In the genomic region with DNA sequence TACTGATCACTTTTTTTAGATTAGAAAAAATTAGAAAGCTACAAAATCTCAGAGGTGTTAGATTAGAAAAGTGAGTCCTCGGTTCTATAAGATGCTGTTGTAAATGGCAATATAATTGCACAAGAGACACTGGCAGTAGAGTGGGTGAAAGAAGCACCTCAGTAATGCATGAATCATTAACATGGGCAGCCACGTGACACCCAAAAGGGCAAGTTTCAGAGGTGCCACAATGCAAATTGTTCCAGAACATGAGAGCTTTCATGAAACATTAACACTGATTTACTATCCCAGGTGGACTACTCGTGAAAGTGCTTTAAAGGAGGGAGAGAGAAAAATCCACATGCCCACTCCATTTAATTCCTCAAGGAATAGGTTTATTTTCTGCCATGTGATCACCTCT, we compare ENCODE assay signal across 24 cellular contexts.
DNase-seq lines count a peak whose midpoint lies in the region; ATAC-seq and TF ChIP-seq lines count a peak whose summit lies in the region.
"Had no signal": no experiment of that assay in that cellular context is flagged by ENCODE, and none has a peak within 500 bp of the region (broad histone marks: within the 10 kb centered on the region; RNA-seq: fewer than 3 reads in every experiment).

No MANE protein-coding gene starts in this region.

- no TSS peak for BruUV-seq in Calu3 (replicated peaks; lab: Mats Ljungman, UMichigan)

- DNase-seq in Calu3 (peak; percentile 55), kidney tubule cell (ENCODE audit: low spot score) (peak; percentile 53), SKM-1 treated with dmso at 0.1 percent for 144 hours (lab: John Stamatoyannopoulos, UW; ENCODE audit: unreplicated experiment) (no peak), OCI-M2 (lab: John Stamatoyannopoulos, UW; ENCODE audit: unreplicated experiment) (no peak), NOMO-1 treated with dmso at 0.1 percent for 144 hours (lab: John Stamatoyannopoulos, UW; ENCODE audit: unreplicated experiment) (no peak)
- DNase-seq: activated CD4-positive, alpha-beta T cell treated with anti-CD3 and anti-CD28 coated beads, Interleukin-2, amount 50 U/mL, for 1 hour; activated naive CD4-positive, alpha-beta T cell; anterior cingulate cortex; cerebellar nuclear complex; DMS153; H9; islet precursor cell; KBM-7; midbrain; NCI-H1048; NCI-H2081 treated with DMSO at 0.1 percent for 48 hours; NCI-H526 treated with DMSO at 0.1 percent for 48 hours; sigmoid colon; stimulated activated CD4-positive, alpha-beta T cell treated with anti-CD3 and anti-CD28 coated beads, Interleukin-1b, Interleukin-23, amount 100 ng/mL, for 48 hours; stomach had no signal

- H3K27me3 Mint-ChIP-seq in Calu3 (ENCODE audit: unreplicated experiment) = no peaks in the 10 kb centered on the region

- H3K36me3 Mint-ChIP-seq in Calu3 (ENCODE audit: insufficient read depth, unreplicated experiment) = no peaks in the 10 kb centered on the region

- peaks cover 8% of the 10 kb centered on the region for H3K9me3 Mint-ChIP-seq in Calu3 (ENCODE audit: low read depth, unreplicated experiment)

- peaks cover 81% of the 10 kb centered on the region for H3K4me1 Mint-ChIP-seq in Calu3 (ENCODE audit: low read depth, unreplicated experiment)

- ATAC-seq in GM19463 (IDR thresholded peaks at IDR 0.05; ENCODE audit: unreplicated experiment) = peak; percentile 84
- ATAC-seq in HG03354 (IDR thresholded peaks at IDR 0.05; ENCODE audit: poor library complexity, severe bottlenecking, unreplicated experiment) = peak; percentile 94
- ATAC-seq in GM21576 (IDR thresholded peaks at IDR 0.05; ENCODE audit: unreplicated experiment) = no peak
- ATAC-seq: Panc1 had no signal

- H3K4me3 Mint-ChIP-seq in Calu3 (ENCODE audit: low read depth, unreplicated experiment) = no peak overlapping the region
- H3K4me3 Mint-ChIP-seq: H9 had no signal

- H3K27ac Mint-ChIP-seq in Calu3 (ENCODE audit: unreplicated experiment) = peak overlapping the region; percentile 51

- intact Hi-C loops in Calu3 (cut with micrococcal nuclease; ENCODE audit: unreplicated experiment) = no loop called here

- no peak for TF ChIP-seq CTCF in Calu3 (IDR thresholded peaks at IDR 0.05; ENCODE audit: unreplicated experiment)

- CTCF ChIA-PET in Calu3 (lab: Charles Lee) = interaction anchor here (1.0 kb wide), 1 partner anchor 11 kb away, joined by 5 read pairs; no protein-coding TSS in a partner anchor

Comparison
In these comparisons a context has a peak if more than half of its experiments do, and no peak if none do; other contexts are left out.
1. DNase-seq: peak in Calu3 (single experiment) and kidney tubule cell (single experiment); none in SKM-1 treated with dmso at 0.1 percent for 144 hours (single experiment), OCI-M2 (single experiment) and NOMO-1 treated with dmso at 0.1 percent for 144 hours (single experiment).